ENCODE assay signal across 10 cellular contexts in the genomic region with DNA sequence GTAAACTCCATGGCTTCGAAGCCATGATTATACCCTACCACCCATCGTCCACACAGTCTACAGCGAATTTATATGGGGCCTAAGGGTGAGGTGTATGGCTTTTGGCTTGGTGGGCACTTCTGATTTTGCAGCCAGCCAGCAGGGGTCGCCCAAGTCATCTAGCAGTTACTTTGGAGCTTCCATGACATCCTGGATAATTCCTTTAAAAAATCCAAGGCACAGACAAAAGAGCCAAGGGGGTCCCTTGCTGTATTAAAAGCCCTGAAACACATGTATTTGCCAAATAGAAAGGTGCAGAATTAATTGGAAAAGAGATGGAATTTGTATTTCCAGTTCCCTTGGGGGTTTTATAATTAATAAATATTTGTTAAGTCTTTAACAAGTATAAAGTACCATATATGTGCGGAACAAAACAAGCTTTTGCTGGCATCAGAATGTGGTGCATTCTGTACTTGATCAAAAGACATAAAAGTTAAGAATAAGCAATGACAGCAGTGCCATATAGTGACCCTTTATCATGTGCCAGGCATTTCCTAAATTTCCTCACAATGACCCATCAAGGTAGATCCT.
A peak's percentile ranks its signal among the peaks of the same experiment; 100 is the strongest.
DNase-seq lines count a peak whose midpoint lies in the region; ATAC-seq and TF ChIP-seq lines count a peak whose summit lies in the region.
"Had no signal": no experiment of that assay in that cellular context is flagged by ENCODE, and none has a peak within 500 bp of the region (broad histone marks: within the 10 kb centered on the region; RNA-seq: fewer than 3 reads in every experiment).

No MANE protein-coding gene starts in this region.

- no peaks in the 10 kb centered on the region for H3K9me3 Mint-ChIP-seq in HFFc6
- H3K9me3 Mint-ChIP-seq: IgD-negative memory B cell, naive B cell had no signal

- 0 out of 2 replicates have a peak, but pooled peaks cover 4% of the 10 kb centered on the region for H3K36me3 Mint-ChIP-seq in HFFc6 (ENCODE audit: low read depth)
- H3K36me3 Mint-ChIP-seq: IgD-negative memory B cell, naive B cell had no signal

- no peak overlapping the region for H3K27ac Mint-ChIP-seq in HFFc6
- H3K27ac Mint-ChIP-seq: IgD-negative memory B cell, naive B cell had no signal

- peaks cover 11% of the 10 kb centered on the region for H3K4me1 Mint-ChIP-seq in HFFc6 (ENCODE audit: low read depth)
- H3K4me1 Mint-ChIP-seq: IgD-negative memory B cell, naive B cell had no signal

- no peak overlapping the region for H3K4me3 Mint-ChIP-seq in HFFc6
- H3K4me3 Mint-ChIP-seq: IgD-negative memory B cell, naive B cell had no signal

- H3K27me3 Mint-ChIP-seq in HFFc6 (ENCODE audit: insufficient read depth), result peaks cover 2% of the 10 kb centered on the region; the same call in 1 of the 2 replicates
- H3K27me3 Mint-ChIP-seq: naive B cell had no signal

- peak; percentile 97 for TF ChIP-seq CTCF in HFFc6 (IDR thresholded peaks at IDR 0.05)

- ATAC-seq in GM19397 (IDR thresholded peaks at IDR 0.05; ENCODE audit: unreplicated experiment) (no peak), HG03571 (IDR thresholded peaks at IDR 0.05; ENCODE audit: unreplicated experiment) (no peak)

- DNase-seq in COR-L47 (lab: John Stamatoyannopoulos, UW) (peak; percentile 40), HFFc6 (peak; percentile 47), RPMI7951 (ENCODE audit: low read depth) (peak; percentile 43), cerebellum (ENCODE audit: low spot score) (peak; percentile 24), left kidney (ENCODE audit: low read depth, low spot score) (peak; percentile 87)
- DNase-seq in stimulated activated CD8-positive, alpha-beta memory T cell treated with anti-CD3 and anti-CD28 coated beads, Interleukin-4, amount 100 ng/mL, for 48 hours, result peak; percentile 66
- DNase-seq: naive B cell had no signal

Comparison
In these comparisons a context has a peak if more than half of its experiments do, and no peak if none do; other contexts are left out.
1. DNase-seq: peak in every context shown above with its lines; median percentile 87 in left kidney; 66 in stimulated activated CD8-positive, alpha-beta memory T cell treated with anti-CD3 and anti-CD28 coated beads, Interleukin-4, amount 100 ng/mL, for 48 hours; 47 in HFFc6; 43 in RPMI7951; 40 in COR-L47; 24 in cerebellum.